Comparison of ENCODE assay signal across 14 cellular contexts in genomic region chr12:123118397-123118945, GRCh38. TPM values are rescaled to one million over a fixed set of nuclear protein-coding genes. Genes with fewer than 3 reads are reported as not detected.
A peak's percentile ranks its signal among the peaks of the same experiment; 100 is the strongest.
DNase-seq lines count a peak whose midpoint lies in the region; ATAC-seq and TF ChIP-seq lines count a peak whose summit lies in the region.
"Had no signal": no experiment of that assay in that cellular context is flagged by ENCODE, and none has a peak within 500 bp of the region (broad histone marks: within the 10 kb centered on the region; RNA-seq: fewer than 3 reads in every experiment).

No MANE protein-coding gene starts in this region.

- intact Hi-C loops in esophagus muscularis mucosa (cut with DNase I): no loop called here
- intact Hi-C loops in head of caudate nucleus (cut with DNase I): no loop called here

- H3K9me3 Mint-ChIP-seq in stimulated activated naive B cell treated with anti-CD40 and anti-IgM and Interleukin-4, amounts not matched to agents 10 μg/mL and 1 μg/mL and 100 μg/mL, for 72 hours: no peaks in the 10 kb centered on the region
- H3K9me3 Mint-ChIP-seq: nephron progenitor cell had no signal

- no peaks in the 10 kb centered on the region for H3K36me3 ChIP-seq in esophagus muscularis mucosa
- H3K36me3 ChIP-seq: thoracic aorta had no signal

- peaks cover 49 to 96% of the 10 kb centered on the region in 2 donors for H3K4me1 Mint-ChIP-seq in stimulated activated naive B cell treated with anti-CD40 and anti-IgM and Interleukin-4, amounts not matched to agents 10 μg/mL and 1 μg/mL and 100 μg/mL, for 72 hours

- peak; percentile 14 for DNase-seq in NCI-H1092 treated with DMSO at 0.1 percent for 48 hours (lab: John Stamatoyannopoulos, UW)
- no peak for DNase-seq in NCI-H1092 (lab: John Stamatoyannopoulos, UW)
- DNase-seq in NCI-H524 (lab: John Stamatoyannopoulos, UW): peak; percentile 66 to 85
- no peak for DNase-seq in esophagus muscularis mucosa (ENCODE audit: extremely low spot score)
- DNase-seq in stimulated activated naive B cell treated with anti-CD40 and anti-IgM and Interleukin-4, amounts not matched to agents 10 μg/mL and 1 μg/mL and 100 μg/mL, for 72 hours: no peak
- no peak for DNase-seq in NCI-H1105 (lab: John Stamatoyannopoulos, UW)
- DNase-seq in head of caudate nucleus: no peak
- DNase-seq in stimulated activated CD4-positive, alpha-beta T cell treated with anti-CD3 and anti-CD28 coated beads, Interleukin-15, amount 100 ng/mL, for 24 hours: no peak
- DNase-seq: amygdala, dorsolateral prefrontal cortex, foreskin melanocyte, kidney, nephron progenitor cell had no signal

- no peaks in the 10 kb centered on the region for H3K27me3 ChIP-seq in esophagus muscularis mucosa
- H3K27me3 ChIP-seq: dorsolateral prefrontal cortex had no signal

- H3K36me3 Mint-ChIP-seq in stimulated activated naive B cell treated with anti-CD40 and anti-IgM and Interleukin-4, amounts not matched to agents 10 μg/mL and 1 μg/mL and 100 μg/mL, for 72 hours: no peaks in the 10 kb centered on the region

- no peak for TF ChIP-seq EP300 in esophagus muscularis mucosa (IDR thresholded peaks at IDR 0.05)

- no peak for ATAC-seq in stimulated activated naive B cell treated with anti-CD40 and anti-IgM and Interleukin-4, amounts not matched to agents 10 μg/mL and 1 μg/mL and 100 μg/mL, for 72 hours (replicated peaks)

- H3K27ac Mint-ChIP-seq in stimulated activated naive B cell treated with anti-CD40 and anti-IgM and Interleukin-4, amounts not matched to agents 10 μg/mL and 1 μg/mL and 100 μg/mL, for 72 hours: peak overlapping the region; percentile 15

- H3K4me3 ChIP-seq in esophagus muscularis mucosa: no peak overlapping the region
- H3K4me3 ChIP-seq: dorsolateral prefrontal cortex, thoracic aorta had no signal

- H3K9me3 ChIP-seq in esophagus muscularis mucosa: no peaks in the 10 kb centered on the region
- H3K9me3 ChIP-seq: thoracic aorta had no signal

- no peaks in the 10 kb centered on the region for H3K27me3 Mint-ChIP-seq in stimulated activated naive B cell treated with anti-CD40 and anti-IgM and Interleukin-4, amounts not matched to agents 10 μg/mL and 1 μg/mL and 100 μg/mL, for 72 hours

- H3K4me1 ChIP-seq in esophagus muscularis mucosa: peaks cover 56 to 79% (median 64%) of the 10 kb centered on the region in 4 donors

- peak overlapping the region; percentile 4 to 59 (median 24) for H3K27ac ChIP-seq in esophagus muscularis mucosa (replicated peaks in 1 of 4)
- H3K27ac ChIP-seq: thoracic aorta had no signal

- H3K4me3 Mint-ChIP-seq in stimulated activated naive B cell treated with anti-CD40 and anti-IgM and Interleukin-4, amounts not matched to agents 10 μg/mL and 1 μg/mL and 100 μg/mL, for 72 hours: no peak overlapping the region
- H3K4me3 Mint-ChIP-seq: nephron progenitor cell had no signal

- no peak for TF ChIP-seq CTCF in esophagus muscularis mucosa (IDR thresholded peaks at IDR 0.05)

- TF ChIP-seq POLR2A in esophagus muscularis mucosa (IDR thresholded peaks at IDR 0.05; ENCODE audit: low read depth): no peak

- WGBS in esophagus muscularis mucosa: 80% methylated on average over 9 of the region's 9 CpGs

RNA-seq across cellular contexts. Expression of gene PITPNM2, which starts 32.4 kb away (rescaled TPM):
- 10 to 100 TPM; 10.4 to 24.4 (median 13.3) TPM for total RNA-seq in esophagus muscularis mucosa

Comparison
In these comparisons a context has a peak if more than half of its experiments do, and no peak if none do; other contexts are left out.
1. DNase-seq: peak in NCI-H1092 treated with DMSO at 0.1 percent for 48 hours (single experiment) and NCI-H524 (2 of 2); none in NCI-H1092 (single experiment), esophagus muscularis mucosa (single experiment), stimulated activated naive B cell treated with anti-CD40 and anti-IgM and Interleukin-4, amounts not matched to agents 10 μg/mL and 1 μg/mL and 100 μg/mL, for 72 hours (single experiment), NCI-H1105 (single experiment), head of caudate nucleus (0 of 42) and stimulated activated CD4-positive, alpha-beta T cell treated with anti-CD3 and anti-CD28 coated beads, Interleukin-15, amount 100 ng/mL, for 24 hours (single experiment).